8 cellular contexts compared by ENCODE assay signal in the genomic region with DNA sequence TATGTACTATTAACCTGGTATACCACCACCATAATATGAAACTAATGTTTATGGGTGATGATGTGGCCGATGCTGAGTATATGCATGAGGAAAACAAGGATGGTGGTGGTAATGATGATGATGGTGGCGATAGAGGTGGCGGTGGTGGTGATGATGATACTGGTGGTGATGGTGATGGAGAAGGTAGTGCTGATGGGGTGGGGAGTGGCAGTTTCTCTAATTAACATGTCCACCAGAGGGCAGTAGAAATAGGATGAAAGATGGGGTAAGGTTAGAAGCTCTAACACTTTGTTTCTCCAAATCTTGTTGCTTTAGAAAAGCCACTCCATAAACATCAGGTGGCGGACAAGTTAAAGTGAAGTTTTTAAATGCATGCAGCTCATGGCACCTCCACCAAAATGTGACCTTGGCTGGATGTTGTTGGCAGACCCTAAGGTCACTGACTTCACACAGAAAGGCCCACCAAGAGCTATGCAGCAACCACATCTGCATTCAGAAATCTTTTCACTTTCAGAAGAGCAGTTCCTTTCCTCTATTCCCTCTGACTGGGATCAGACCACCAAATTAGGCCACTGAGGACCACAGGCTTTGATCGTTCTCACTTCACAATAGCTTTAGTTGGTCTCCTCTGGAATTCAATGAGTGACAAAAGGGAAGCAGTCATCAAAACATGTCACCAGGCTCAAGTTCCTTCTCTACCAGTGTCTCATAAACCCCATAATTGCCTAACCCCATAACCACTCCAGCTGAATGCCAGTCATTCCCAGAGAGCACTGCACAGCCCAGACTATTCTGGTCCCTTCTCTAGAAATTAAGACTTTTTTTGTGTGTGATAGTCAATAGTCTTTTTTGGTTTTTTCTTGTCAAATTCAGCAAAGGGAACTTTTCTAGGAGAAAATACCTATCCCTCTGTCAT. TPM values are rescaled to one million over a fixed set of nuclear protein-coding genes. Genes with fewer than 3 reads are reported as not detected.
DNase-seq lines count a peak whose midpoint lies in the region; ATAC-seq and TF ChIP-seq lines count a peak whose summit lies in the region.

No MANE protein-coding gene starts in this region.

- no peak overlapping the region for H3K4me3 ChIP-seq in osteoblast (ENCODE audit: insufficient read depth, low read length)

- H3K4me1 ChIP-seq in osteoblast (ENCODE audit: insufficient read depth, low read length): no peaks in the 10 kb centered on the region

- peaks cover 36% of the 10 kb centered on the region for H3K27me3 ChIP-seq in osteoblast (ENCODE audit: insufficient read depth, low read length)

- intact Hi-C loops in activated naive CD4-positive, alpha-beta T cell treated with anti-CD3 and anti-CD28 coated beads for 36 hours (cut with micrococcal nuclease): loop anchor here (1.0 to 5.0 kb wide), 3 partner anchors 20 to 113 kb away; no protein-coding TSS in a partner anchor

- no peak overlapping the region for H3K27ac Mint-ChIP-seq in activated naive CD4-positive, alpha-beta T cell treated with anti-CD3 and anti-CD28 coated beads for 36 hours
- H3K27ac Mint-ChIP-seq in activated naive CD4-positive, alpha-beta T cell treated with anti-CD3 and anti-CD28 coated beads, Interleukin-2, amount 10 ng/mL, durations not matched to agents 7 days and 5 days: no peak overlapping the region
- no peak overlapping the region for H3K27ac Mint-ChIP-seq in HFFc6
- H3K27ac Mint-ChIP-seq in effector memory CD8-positive, alpha-beta T cell: no peak overlapping the region

- no peak overlapping the region for H2AFZ ChIP-seq in osteoblast (ENCODE audit: low read length)

- DNase-seq in activated naive CD4-positive, alpha-beta T cell treated with anti-CD3 and anti-CD28 coated beads for 36 hours: peak; percentile 20
- DNase-seq in activated naive CD4-positive, alpha-beta T cell treated with anti-CD3 and anti-CD28 coated beads, Interleukin-2, amount 10 ng/mL, durations not matched to agents 7 days and 5 days: no peak
- DNase-seq in HFFc6: peak; percentile 35
- DNase-seq in NCI-H82 (lab: John Stamatoyannopoulos, UW): peak; percentile 83
- DNase-seq in effector memory CD8-positive, alpha-beta T cell: no peak
- no peak for DNase-seq in osteoblast (ENCODE audit: insufficient read length, low spot score, missing footprints)
- no peak for DNase-seq in activated CD4-positive, alpha-beta T cell treated with anti-CD3 and anti-CD28 coated beads, Interleukin-2, amount 50 U/mL, for 1 hour

- H3K36me3 ChIP-seq in osteoblast (ENCODE audit: insufficient read depth, low read length): no peaks in the 10 kb centered on the region

- H3K79me2 ChIP-seq in osteoblast (ENCODE audit: insufficient read depth, low read length): no peaks in the 10 kb centered on the region

- no peak overlapping the region for H3K27ac ChIP-seq in osteoblast (ENCODE audit: low read depth, low read length)

- peaks cover 13% of the 10 kb centered on the region for H3K4me1 Mint-ChIP-seq in activated naive CD4-positive, alpha-beta T cell treated with anti-CD3 and anti-CD28 coated beads for 36 hours (ENCODE audit: low read depth)
- H3K4me1 Mint-ChIP-seq in activated naive CD4-positive, alpha-beta T cell treated with anti-CD3 and anti-CD28 coated beads, Interleukin-2, amount 10 ng/mL, durations not matched to agents 7 days and 5 days: peaks cover 12% of the 10 kb centered on the region
- H3K4me1 Mint-ChIP-seq in HFFc6 (ENCODE audit: low read depth): peaks cover 8% of the 10 kb centered on the region; the same call in 1 of the 2 replicates
- H3K4me1 Mint-ChIP-seq in effector memory CD8-positive, alpha-beta T cell (ENCODE audit: low read depth in 2 of 2): peaks cover 6 to 11% of the 10 kb centered on the region in 2 donors

- H4K20me1 ChIP-seq in osteoblast (ENCODE audit: insufficient read depth, low read length): no peaks in the 10 kb centered on the region

- no peak overlapping the region for H3K4me3 Mint-ChIP-seq in activated naive CD4-positive, alpha-beta T cell treated with anti-CD3 and anti-CD28 coated beads for 36 hours
- no peak overlapping the region for H3K4me3 Mint-ChIP-seq in activated naive CD4-positive, alpha-beta T cell treated with anti-CD3 and anti-CD28 coated beads, Interleukin-2, amount 10 ng/mL, durations not matched to agents 7 days and 5 days
- H3K4me3 Mint-ChIP-seq in HFFc6: no peak overlapping the region
- H3K4me3 Mint-ChIP-seq in effector memory CD8-positive, alpha-beta T cell: no peak overlapping the region

- no peaks in the 10 kb centered on the region for H3K9me3 Mint-ChIP-seq in activated naive CD4-positive, alpha-beta T cell treated with anti-CD3 and anti-CD28 coated beads for 36 hours
- no peaks in the 10 kb centered on the region for H3K9me3 Mint-ChIP-seq in activated naive CD4-positive, alpha-beta T cell treated with anti-CD3 and anti-CD28 coated beads, Interleukin-2, amount 10 ng/mL, durations not matched to agents 7 days and 5 days
- no peaks in the 10 kb centered on the region for H3K9me3 Mint-ChIP-seq in HFFc6
- no peaks in the 10 kb centered on the region for H3K9me3 Mint-ChIP-seq in effector memory CD8-positive, alpha-beta T cell

- ATAC-seq in effector memory CD8-positive, alpha-beta T cell (replicated peaks): peak; percentile 45
- ATAC-seq in GM21528 (IDR thresholded peaks at IDR 0.05; ENCODE audit: low FRiP score, unreplicated experiment): no peak

- H3K27me3 Mint-ChIP-seq in activated naive CD4-positive, alpha-beta T cell treated with anti-CD3 and anti-CD28 coated beads for 36 hours (ENCODE audit: low read depth): peaks cover 60% of the 10 kb centered on the region
- peaks cover 67% of the 10 kb centered on the region for H3K27me3 Mint-ChIP-seq in activated naive CD4-positive, alpha-beta T cell treated with anti-CD3 and anti-CD28 coated beads, Interleukin-2, amount 10 ng/mL, durations not matched to agents 7 days and 5 days
- peaks cover 21% of the 10 kb centered on the region for H3K27me3 Mint-ChIP-seq in HFFc6 (ENCODE audit: insufficient read depth)
- H3K27me3 Mint-ChIP-seq in effector memory CD8-positive, alpha-beta T cell: peaks cover 55 to 60% of the 10 kb centered on the region in 2 donors

- H3K36me3 Mint-ChIP-seq in activated naive CD4-positive, alpha-beta T cell treated with anti-CD3 and anti-CD28 coated beads for 36 hours (ENCODE audit: low read depth): no peaks in the 10 kb centered on the region
- no peaks in the 10 kb centered on the region for H3K36me3 Mint-ChIP-seq in activated naive CD4-positive, alpha-beta T cell treated with anti-CD3 and anti-CD28 coated beads, Interleukin-2, amount 10 ng/mL, durations not matched to agents 7 days and 5 days
- no peaks in the 10 kb centered on the region for H3K36me3 Mint-ChIP-seq in HFFc6 (ENCODE audit: low read depth)
- peaks cover 4% of the 10 kb centered on the region for H3K36me3 Mint-ChIP-seq in effector memory CD8-positive, alpha-beta T cell (ENCODE audit: insufficient read depth)

- H3K4me2 ChIP-seq in osteoblast (ENCODE audit: insufficient read depth, low read length): no peak overlapping the region

- CTCF ChIA-PET in activated naive CD4-positive, alpha-beta T cell treated with anti-CD3 and anti-CD28 coated beads for 36 hours (lab: Charles Lee): interaction anchor here (0.5 to 4.9 kb wide), 16 partner anchors 9 to 677 kb away, joined by 3 to 61 read pairs (median 4); no protein-coding TSS in a partner anchor
- CTCF ChIA-PET in activated naive CD4-positive, alpha-beta T cell treated with anti-CD3 and anti-CD28 coated beads, Interleukin-2, amount 10 ng/mL, durations not matched to agents 7 days and 5 days (lab: Charles Lee): interaction anchor here (0.6 to 6.0 kb wide), 13 partner anchors 9 to 114 kb away, joined by 3 to 43 read pairs (median 5); no protein-coding TSS in a partner anchor

- TF ChIP-seq CTCF in HFFc6 (IDR thresholded peaks at IDR 0.05): peak; percentile 82
- peak; percentile 58 for TF ChIP-seq CTCF in osteoblast (IDR thresholded peaks at IDR 0.05; ENCODE audit: extremely low read depth, low read depth, low read length)

- no peaks in the 10 kb centered on the region for H3K9me3 ChIP-seq in osteoblast (ENCODE audit: low read depth, low read length)

RNA-seq across cellular contexts. Expression of gene BCL11A, which starts 7.5 kb away (rescaled TPM):
- under 1 TPM; 0.52 to 0.67 TPM for total RNA-seq in activated naive CD4-positive, alpha-beta T cell treated with anti-CD3 and anti-CD28 coated beads for 36 hours
- 1 to 10 TPM; 1.1 to 3.0 (median 1.9) TPM for total RNA-seq in HFFc6 (2021; fragmentation: NEBNext Ultra II Directional; extraction: Animal tissue kit (Norgen Biotek cat#: 25700))
- total RNA-seq in osteoblast: 0.29 and 1.4 TPM in 2 replicates

Comparison
In these comparisons a context has a peak if more than half of its experiments do, and no peak if none do; other contexts are left out.
1. DNase-seq: peak in activated naive CD4-positive, alpha-beta T cell treated with anti-CD3 and anti-CD28 coated beads for 36 hours (single experiment), HFFc6 (single experiment) and NCI-H82 (single experiment); none in activated naive CD4-positive, alpha-beta T cell treated with anti-CD3 and anti-CD28 coated beads, Interleukin-2, amount 10 ng/mL, durations not matched to agents 7 days and 5 days (single experiment), effector memory CD8-positive, alpha-beta T cell (0 of 3), osteoblast (single experiment) and activated CD4-positive, alpha-beta T cell treated with anti-CD3 and anti-CD28 coated beads, Interleukin-2, amount 50 U/mL, for 1 hour (single experiment).